In genomic region chr1:25430666-25431494, GRCh38 we compare ENCODE assay signal across 8 cellular contexts. TPM values are rescaled to one million over a fixed set of nuclear protein-coding genes. Genes with fewer than 3 reads are reported as not detected.
DNase-seq lines count a peak whose midpoint lies in the region; ATAC-seq, FAIRE-seq and TF ChIP-seq lines count a peak whose summit lies in the region.

TSS of gene MACO1 (plus strand) at chr1:25430897. CDS start at chr1:25431099, 202 bp downstream.

- no peak within 1 kb of the TSS for H2AK5ac ChIP-seq in H1 (ENCODE audit: low read depth, low read length)

- no peak within 1 kb of the TSS for H3K18ac ChIP-seq in H1 (ENCODE audit: extremely low read depth, low read length)

- TF ChIP-seq CTCF in H1 (IDR thresholded peaks at IDR 0.05; ENCODE audit: control extremely low read depth in 1 of 3, insufficient read depth in 1 of 3, low read depth in 1 of 3, low read length in 3 of 3): no peak

- CTCF ChIA-PET in activated CD8-positive, alpha-beta memory T cell treated with anti-CD3 and anti-CD28 coated beads, Interleukin-2, amount 10 ng/mL, durations not matched to agents 7 days and 5 days (lab: Charles Lee): interaction anchor here (0.7 to 1.4 kb wide), 4 partner anchors 19 to 189 kb away, joined by 3 to 4 read pairs (median 4); no protein-coding TSS in a partner anchor
- CTCF ChIA-PET in H1 (lab: Charles Lee; ENCODE audit: partially characterized antibody): interaction anchor here (1.1 kb wide), 1 partner anchor 56 kb away, joined by 3 read pairs; no protein-coding TSS in a partner anchor

- H3K4me3 ChIP-seq in NT2/D1 (ENCODE audit: insufficient read length, low read depth) (peak within 1 kb of the TSS; percentile 82), H1 (ENCODE audit: extremely low read depth in 1 of 4, insufficient read depth in 2 of 4, low read depth in 3 of 4, low read length in 4 of 4) (peak within 1 kb of the TSS; percentile 75 to 96 (median 92))

- no peak for TF ChIP-seq EP300 in H1 (IDR thresholded peaks at IDR 0.05; ENCODE audit: borderline replicate concordance in 1 of 2, low read depth in 2 of 2, low read length in 2 of 2)

- H4K20me1 ChIP-seq in H1 (replicated peaks in 1 of 2; ENCODE audit: control insufficient read depth in 1 of 2, insufficient read depth in 2 of 2, low read length in 2 of 2): peaks cover 0 to 3% of the 10 kb centered on the region in 2 experiments

- peak within 1 kb of the TSS; percentile 47; the same call in 1 of the 2 replicates for H2BK5ac ChIP-seq in H1 (ENCODE audit: low read depth, low read length)

- no peak within 1 kb of the TSS for H2BK15ac ChIP-seq in H1 (ENCODE audit: low read length)

- peak within 1 kb of the TSS; percentile 93 for H2AFZ ChIP-seq in H1 (ENCODE audit: low read length)

- no peak within 1 kb of the TSS for H3K4ac ChIP-seq in H1 (replicated peaks; ENCODE audit: insufficient read length, low read depth, low read length)

- H3K79me2 ChIP-seq in H1 (ENCODE audit: control insufficient read depth in 1 of 2, insufficient read depth in 2 of 2, low read length in 2 of 2): peaks cover 0 to 39% of the 10 kb centered on the region in 2 experiments; a peak in 3 of 4 replicates

- H3K23me2 ChIP-seq in H1 (ENCODE audit: low read depth, low read length): peaks cover 3% of the 10 kb centered on the region; the same call in 1 of the 2 replicates

- no peak within 1 kb of the TSS for H3K23ac ChIP-seq in H1 (ENCODE audit: insufficient read length)

- peak within 1 kb of the TSS; percentile 95 for H3K4me3 Mint-ChIP-seq in activated CD8-positive, alpha-beta memory T cell treated with anti-CD3 and anti-CD28 coated beads, Interleukin-2, amount 10 ng/mL, durations not matched to agents 7 days and 5 days

- H2BK20ac ChIP-seq in H1 (ENCODE audit: low read length): no peak within 1 kb of the TSS

- peaks cover 13% of the 10 kb centered on the region for H3K27me3 ChIP-seq in NT2/D1 (ENCODE audit: insufficient read depth, insufficient read length)
- H3K27me3 ChIP-seq in H1 (replicated peaks in 1 of 4; ENCODE audit: control insufficient read depth in 3 of 4, extremely low read depth in 1 of 4, insufficient read depth in 3 of 4, low read length in 3 of 4): no peaks in the 10 kb centered on the region; a peak in 2 of 7 replicates

- H3K4me1 ChIP-seq in NT2/D1 (ENCODE audit: insufficient read depth, insufficient read length) (no peaks in the 10 kb centered on the region), H1 (replicated peaks in 1 of 4; ENCODE audit: control insufficient read depth in 3 of 4, insufficient read depth in 4 of 4, low read length in 3 of 4) (0 out of 7 replicates have a peak, but pooled peaks cover 0 to 3% (median 0%) of the 10 kb centered on the region in 4 experiments)

- POLR2A ChIA-PET in H1 (lab: Charles Lee; ENCODE audit: partially characterized antibody): interaction anchor here (0.6 to 2.7 kb wide), 9 partner anchors 11 to 1752 kb away, joined by 3 to 7 read pairs (median 3); partner anchors contain the start of genes MTFR1L and SYF2

- H3K14ac ChIP-seq in H1 (ENCODE audit: insufficient read length): no peak within 1 kb of the TSS

- H2BK12ac ChIP-seq in H1 (ENCODE audit: low read depth, low read length): no peak within 1 kb of the TSS

- 1% methylated on average over 35 of the region's 95 CpGs; no CpG with 5 or more reads in 1 of the 2 experiments for whole genome bisulfite sequencing in H1 (ENCODE audit: extremely low coverage in 1 of 2, insufficient coverage in 1 of 2, insufficient read length in 1 of 2, insufficient replicate concordance in 2 of 2, low coverage in 1 of 2, low lambda C conversion rate in 2 of 2, missing lambda C conversion rate in 1 of 2), 2 experiments

- no peak within 1 kb of the TSS for H4K91ac ChIP-seq in H1 (replicated peaks; ENCODE audit: insufficient read length, low read length)

- no peaks in the 10 kb centered on the region for H3K36me3 Mint-ChIP-seq in activated CD8-positive, alpha-beta memory T cell treated with anti-CD3 and anti-CD28 coated beads, Interleukin-2, amount 10 ng/mL, durations not matched to agents 7 days and 5 days

- H3K9ac ChIP-seq in NT2/D1 (ENCODE audit: insufficient read length, low read depth): peak within 1 kb of the TSS; percentile 85
- H3K9ac ChIP-seq in H1 (replicated peaks in 1 of 4; ENCODE audit: extremely low read depth in 1 of 4, low read depth in 3 of 4, low read length in 3 of 4): peak within 1 kb of the TSS; percentile 54 to 87 (median 64)

- H3K27ac Mint-ChIP-seq in activated CD8-positive, alpha-beta memory T cell treated with anti-CD3 and anti-CD28 coated beads, Interleukin-2, amount 10 ng/mL, durations not matched to agents 7 days and 5 days: peak within 1 kb of the TSS; percentile 98

- no peak for TF ChIP-seq RAD21 in H1 (IDR thresholded peaks at IDR 0.05 in 1 of 2, conservative IDR thresholded peaks at IDR 0.05 in 1 of 2; ENCODE audit: low read depth in 2 of 2, low read length in 2 of 2)

- no peaks in the 10 kb centered on the region for H3K9me3 ChIP-seq in NT2/D1 (ENCODE audit: insufficient read depth, low read length)
- no peaks in the 10 kb centered on the region for H3K9me3 ChIP-seq in H1 (ENCODE audit: insufficient read depth in 2 of 2, low read depth in 1 of 2, low read length in 1 of 2)

- H3K36me3 ChIP-seq in NT2/D1 (ENCODE audit: insufficient read depth, insufficient read length, low read length): no peaks in the 10 kb centered on the region
- no peaks in the 10 kb centered on the region for H3K36me3 ChIP-seq in H1 (ENCODE audit: control insufficient read depth in 2 of 4, insufficient read depth in 4 of 4, low read length in 3 of 4)

- H3K56ac ChIP-seq in H1 (replicated peaks; ENCODE audit: insufficient read length, low read depth, low read length): peak within 1 kb of the TSS; percentile 78

- peak within 1 kb of the TSS; percentile 54; the same call in 1 of the 2 replicates for H3K27ac ChIP-seq in H1 (ENCODE audit: low read depth, low read length)

- H3K9me3 Mint-ChIP-seq in activated CD8-positive, alpha-beta memory T cell treated with anti-CD3 and anti-CD28 coated beads, Interleukin-2, amount 10 ng/mL, durations not matched to agents 7 days and 5 days (ENCODE audit: low read depth): no peaks in the 10 kb centered on the region

- H4K8ac ChIP-seq in H1 (ENCODE audit: extremely low read depth, insufficient read depth, low read length): peak within 1 kb of the TSS; percentile 57

- no peaks in the 10 kb centered on the region for H3K27me3 Mint-ChIP-seq in activated CD8-positive, alpha-beta memory T cell treated with anti-CD3 and anti-CD28 coated beads, Interleukin-2, amount 10 ng/mL, durations not matched to agents 7 days and 5 days

- DNase-seq in COLO668 (lab: John Stamatoyannopoulos, UW; ENCODE audit: unreplicated experiment): peak; percentile 99
- DNase-seq in HUDEP-2 (lab: John Stamatoyannopoulos, UW; ENCODE audit: unreplicated experiment in 76 of 76): peak in 74 of 76 experiments; percentile 24 to 98 (median 93)
- DNase-seq in NT2/D1 (ENCODE audit: low read depth, low spot score): peak; percentile 97
- peak; percentile 97 for DNase-seq in activated CD8-positive, alpha-beta memory T cell treated with anti-CD3 and anti-CD28 coated beads, Interleukin-2, amount 10 ng/mL, durations not matched to agents 7 days and 5 days
- DNase-seq in H1 (ENCODE audit: low read depth in 1 of 2, low spot score in 2 of 2): peak; percentile 74 to 99
- peak; percentile 99 for DNase-seq in medulla oblongata (ENCODE audit: extremely low spot score)
- DNase-seq in stimulated activated CD4-positive, alpha-beta T cell treated with anti-CD3 and anti-CD28 coated beads, TNF-alpha, amount 100 ng/mL, for 48 hours (ENCODE audit: low read depth in 3 of 3): peak; percentile 90 to 93 (median 93)

- no peaks in the 10 kb centered on the region for H3K79me1 ChIP-seq in H1 (ENCODE audit: low read depth, low read length)

- no peak within 1 kb of the TSS for H2BK120ac ChIP-seq in H1 (replicated peaks; ENCODE audit: low read depth, low read length)

- peak within 1 kb of the TSS; percentile 63 to 83 for H3K4me2 ChIP-seq in H1 (ENCODE audit: insufficient read depth in 1 of 2, low read depth in 2 of 2, low read length in 2 of 2)

- FAIRE-seq in H1 (lab: Jason Lieb, UNC): no peak

- peak; percentile 84 for ATAC-seq in GM21390 (IDR thresholded peaks at IDR 0.05; ENCODE audit: unreplicated experiment)
- ATAC-seq in activated CD8-positive, alpha-beta memory T cell treated with anti-CD3 and anti-CD28 coated beads, Interleukin-2, amount 10 ng/mL, durations not matched to agents 7 days and 5 days: peak; percentile 90

- no peak for TF ChIP-seq POLR2A in H1 (IDR thresholded peaks at IDR 0.05; ENCODE audit: control extremely low read depth in 1 of 2, low read depth in 2 of 2, low read length in 2 of 2)

- H4K5ac ChIP-seq in H1 (ENCODE audit: insufficient read length, low read depth, low read length): peak within 1 kb of the TSS; percentile 26

- H3K4me1 Mint-ChIP-seq in activated CD8-positive, alpha-beta memory T cell treated with anti-CD3 and anti-CD28 coated beads, Interleukin-2, amount 10 ng/mL, durations not matched to agents 7 days and 5 days: peaks cover 44% of the 10 kb centered on the region

TF ChIP-seq in H1, 55 proteins besides CTCF, POLR2A, EP300 and RAD21 (continues in another document):
- TF ChIP-seq CBX5 (IDR thresholded peaks at IDR 0.05; ENCODE audit: low read depth, low read length) (no peak), SP2 (IDR thresholded peaks at IDR 0.05; ENCODE audit: low read length) (peak; percentile 94), TCF12 (IDR thresholded peaks at IDR 0.05; ENCODE audit: low read depth, low read length) (no peak), PHF8 (conservative IDR thresholded peaks at IDR 0.05; ENCODE audit: low read depth, low read length) (peak; percentile 54; the same call in 1 of the 2 replicates), KDM1A (IDR thresholded peaks at IDR 0.05; ENCODE audit: borderline replicate concordance, low read length) (0 out of 2 replicates have a peak, but pooled peaks have one; percentile 2), HDAC2 (IDR thresholded peaks at IDR 0.05; ENCODE audit: borderline replicate concordance in 1 of 2, low read depth in 2 of 2, low read length in 2 of 2) (0 out of 4 replicates have a peak, but pooled peaks of 1 of the 2 experiments have one; percentile 54), SAP30 (IDR thresholded peaks at IDR 0.05; ENCODE audit: insufficient read depth, insufficient replicate concordance, low read length) (no peak)

RNA-seq across cellular contexts. Expression of gene MACO1, which starts in this region (rescaled TPM):
- total RNA-seq in activated CD8-positive, alpha-beta memory T cell treated with anti-CD3 and anti-CD28 coated beads, Interleukin-2, amount 10 ng/mL, durations not matched to agents 7 days and 5 days: 10 to 100 TPM; 13.0 to 15.7 TPM
- total RNA-seq in H1 (2021; fragmentation: NEBNext Ultra II Directional; extraction: Animal tissue kit (Norgen Biotek cat#: 25700)): 15.1 and 15.8 TPM in 2 replicates
- 2.4 and 3.5 TPM in 2 replicates for polyA plus RNA-seq in H1 (2011; rRNA removed)
- polyA plus RNA-seq in H1 (2011; cell fraction: cytosol; rRNA removed): 4.5 TPM
- polyA plus RNA-seq in H1 (2011; cell fraction: nucleus; rRNA removed): 4.2 TPM
- polyA plus RNA-seq in H1 (2012, experiment 1 of 2): 7.5 to 12.5 TPM (median 8.7 TPM) in 4 replicates
- 2.1 TPM for polyA plus RNA-seq in H1 (2012, experiment 2 of 2)
- polyA plus RNA-seq in H1 (2013, experiment 1 of 2): 30.4 TPM
- polyA plus RNA-seq in H1 (2013, experiment 2 of 2): 34.2 TPM
- 4.8 and 6.1 TPM in 2 replicates for polyA minus RNA-seq in H1 (2011; rRNA and poly(A)+ RNA removed)
- 4.8 TPM for polyA minus RNA-seq in H1 (2011; cell fraction: cytosol; rRNA and poly(A)+ RNA removed)
- 6.7 TPM for polyA minus RNA-seq in H1 (2011; cell fraction: nucleus; rRNA and poly(A)+ RNA removed)

Comparison
In these comparisons a context has a peak if more than half of its experiments do, and no peak if none do; other contexts are left out.
1. Peak in every context shown above with its lines: DNase-seq, ATAC-seq, H3K4me3 ChIP-seq and H3K27ac ChIP-seq.